ENCODE assay signal across 17 cellular contexts in genomic region chr2:29583104-29583503, GRCh38.
A peak's percentile ranks its signal among the peaks of the same experiment; 100 is the strongest.
DNase-seq lines count a peak whose midpoint lies in the region; ATAC-seq and TF ChIP-seq lines count a peak whose summit lies in the region.
"Had no signal": no experiment of that assay in that cellular context is flagged by ENCODE, and none has a peak within 500 bp of the region (broad histone marks: within the 10 kb centered on the region; RNA-seq: fewer than 3 reads in every experiment).

No MANE protein-coding gene starts in this region.

- intact Hi-C loops in stomach (cut with DNase I; ENCODE audit: low total_unique reads) = no loop called here

- no peak for TF ChIP-seq POLR2A in stomach (IDR thresholded peaks at IDR 0.05)

- TF ChIP-seq CTCF in RWPE2 (IDR thresholded peaks at IDR 0.05; ENCODE audit: poor library complexity, severe bottlenecking) = no peak
- no peak for TF ChIP-seq CTCF in stomach (IDR thresholded peaks at IDR 0.05)
- no peak for TF ChIP-seq CTCF in brain microvascular endothelial cell (IDR thresholded peaks at IDR 0.05; ENCODE audit: low read depth, low read length, missing control alignments)

- in situ Hi-C loops in brain microvascular endothelial cell (cut with HindIII; ENCODE audit: low pct_ligation_motif_present, low sequenced_read_pairs) = no loop called here

- no peaks in the 10 kb centered on the region for H3K27me3 ChIP-seq in RWPE2 (ENCODE audit: insufficient read depth, poor library complexity, severe bottlenecking)
- H3K27me3 ChIP-seq in stomach = no peaks in the 10 kb centered on the region
- no peaks in the 10 kb centered on the region for H3K27me3 ChIP-seq in brain microvascular endothelial cell (replicated peaks)
- H3K27me3 ChIP-seq: ovary, thyroid gland had no signal

- DNase-seq in SIG-M5 treated with dmso at 0.1 percent for 504 hours (lab: John Stamatoyannopoulos, UW; ENCODE audit: unreplicated experiment) (peak; percentile 25), SIG-M5 (lab: John Stamatoyannopoulos, UW) (no peak), RWPE2 (ENCODE audit: low spot score) (no peak), stomach (peak; percentile 39), 8988T (no peak), brain microvascular endothelial cell (no peak)
- DNase-seq: activated CD4-positive, alpha-beta T cell treated with anti-CD3 and anti-CD28 coated beads, Interleukin-2, amount 50 U/mL, for 48 hours; activated gamma-delta T cell treated with Interleukin-2 at 50 U/mL for 16 hours; caudate nucleus; erythroblast; NCI-H1436; NCI-H510A; ovary; T-helper 2 cell; thyroid gland had no signal

- H3K4me3 ChIP-seq in RWPE2 (ENCODE audit: severe bottlenecking) (no peak overlapping the region), stomach (no peak overlapping the region), brain microvascular endothelial cell (ENCODE audit: low read depth, low read length) (no peak overlapping the region)
- H3K4me3 ChIP-seq: ovary, thyroid gland had no signal

- H3K36me3 ChIP-seq in RWPE2 (ENCODE audit: low read depth) = no peaks in the 10 kb centered on the region
- H3K36me3 ChIP-seq in stomach = no peaks in the 10 kb centered on the region
- no peaks in the 10 kb centered on the region for H3K36me3 ChIP-seq in brain microvascular endothelial cell (replicated peaks)
- H3K36me3 ChIP-seq: ovary, thyroid gland had no signal

- H3K4me1 ChIP-seq in RWPE2 (ENCODE audit: insufficient read depth, poor library complexity, severe bottlenecking) (no peaks in the 10 kb centered on the region), stomach (no peaks in the 10 kb centered on the region)
- H3K4me1 ChIP-seq: thyroid gland had no signal

- 61 to 74% (median 63%) methylated on average over 1 of the region's 1 CpG for WGBS in stomach, 5 donors

- no peaks in the 10 kb centered on the region for H3K9me3 ChIP-seq in RWPE2 (ENCODE audit: severe bottlenecking)
- H3K9me3 ChIP-seq in stomach = no peaks in the 10 kb centered on the region
- H3K9me3 ChIP-seq: ovary, thyroid gland had no signal

- TF ChIP-seq EP300 in stomach (IDR thresholded peaks at IDR 0.05) = no peak

- ATAC-seq in HG02642 (IDR thresholded peaks at IDR 0.05; ENCODE audit: poor library complexity, unreplicated experiment) (peak; percentile 63), RWPE2 (ENCODE audit: low read depth) (peak; percentile 92), HG03097 (IDR thresholded peaks at IDR 0.05; ENCODE audit: low FRiP score, unreplicated experiment) (no peak)

- H3K27ac ChIP-seq in RWPE2 (ENCODE audit: poor library complexity, severe bottlenecking) (no peak overlapping the region), stomach (no peak overlapping the region), brain microvascular endothelial cell (no peak overlapping the region)
- H3K27ac ChIP-seq: ovary, thyroid gland had no signal

Comparison
In these comparisons a context has a peak if more than half of its experiments do, and no peak if none do; other contexts are left out.
1. DNase-seq: peak in SIG-M5 treated with dmso at 0.1 percent for 504 hours (single experiment) and stomach (single experiment); none in SIG-M5 (single experiment), RWPE2 (single experiment), 8988T (single experiment) and brain microvascular endothelial cell (single experiment).